In genomic region chr3:59502806-59503205, GRCh38 we compare ENCODE assay signal across 13 cellular contexts.
DNase-seq lines count a peak whose midpoint lies in the region; ATAC-seq, FAIRE-seq and TF ChIP-seq lines count a peak whose summit lies in the region.
"Had no signal": no experiment of that assay in that cellular context is flagged by ENCODE, and none has a peak within 500 bp of the region (broad histone marks: within the 10 kb centered on the region; RNA-seq: fewer than 3 reads in every experiment).

No MANE protein-coding gene starts in this region.

- no peak overlapping the region for H3K4me3 Mint-ChIP-seq in activated naive CD8-positive, alpha-beta T cell treated with anti-CD3 and anti-CD28 coated beads, Interleukin-2, amount 50 U/mL, for 24 hours
- H3K4me3 Mint-ChIP-seq in stimulated activated naive B cell treated with anti-CD40 and anti-IgM and Interleukin-4, amounts not matched to agents 10 μg/mL and 1 μg/mL and 100 μg/mL, for 72 hours: no peak overlapping the region

- H3K27me3 Mint-ChIP-seq in activated naive CD8-positive, alpha-beta T cell treated with anti-CD3 and anti-CD28 coated beads, Interleukin-2, amount 50 U/mL, for 24 hours: no peaks in the 10 kb centered on the region
- H3K27me3 Mint-ChIP-seq in stimulated activated naive B cell treated with anti-CD40 and anti-IgM and Interleukin-4, amounts not matched to agents 10 μg/mL and 1 μg/mL and 100 μg/mL, for 72 hours: peaks cover 0 to 3% of the 10 kb centered on the region in 2 donors

- no peak for TF ChIP-seq CTCF in AG10803 (conservative IDR thresholded peaks at IDR 0.05; ENCODE audit: low read length)

- H3K4me3 ChIP-seq in AG10803 (ENCODE audit: low read length): no peak overlapping the region
- H3K4me3 ChIP-seq: gastrocnemius medialis had no signal

- H3K27ac Mint-ChIP-seq in activated naive CD8-positive, alpha-beta T cell treated with anti-CD3 and anti-CD28 coated beads, Interleukin-2, amount 50 U/mL, for 24 hours: peak overlapping the region; percentile 76
- no peak overlapping the region for H3K27ac Mint-ChIP-seq in stimulated activated naive B cell treated with anti-CD40 and anti-IgM and Interleukin-4, amounts not matched to agents 10 μg/mL and 1 μg/mL and 100 μg/mL, for 72 hours

- no peaks in the 10 kb centered on the region for H3K36me3 Mint-ChIP-seq in activated naive CD8-positive, alpha-beta T cell treated with anti-CD3 and anti-CD28 coated beads, Interleukin-2, amount 50 U/mL, for 24 hours (ENCODE audit: low read depth)
- H3K36me3 Mint-ChIP-seq in stimulated activated naive B cell treated with anti-CD40 and anti-IgM and Interleukin-4, amounts not matched to agents 10 μg/mL and 1 μg/mL and 100 μg/mL, for 72 hours: no peaks in the 10 kb centered on the region

- FAIRE-seq in HTR-8/SVneo (lab: Jason Lieb, UNC): no peak

- peaks cover 15% of the 10 kb centered on the region for H3K4me1 Mint-ChIP-seq in activated naive CD8-positive, alpha-beta T cell treated with anti-CD3 and anti-CD28 coated beads, Interleukin-2, amount 50 U/mL, for 24 hours
- H3K4me1 Mint-ChIP-seq in stimulated activated naive B cell treated with anti-CD40 and anti-IgM and Interleukin-4, amounts not matched to agents 10 μg/mL and 1 μg/mL and 100 μg/mL, for 72 hours: no peaks in the 10 kb centered on the region

- H3K9me3 Mint-ChIP-seq in activated naive CD8-positive, alpha-beta T cell treated with anti-CD3 and anti-CD28 coated beads, Interleukin-2, amount 50 U/mL, for 24 hours: peaks cover 14% of the 10 kb centered on the region
- peaks cover 0 to 2% of the 10 kb centered on the region in 2 donors for H3K9me3 Mint-ChIP-seq in stimulated activated naive B cell treated with anti-CD40 and anti-IgM and Interleukin-4, amounts not matched to agents 10 μg/mL and 1 μg/mL and 100 μg/mL, for 72 hours

- ATAC-seq in activated naive CD8-positive, alpha-beta T cell treated with anti-CD3 and anti-CD28 coated beads, Interleukin-2, amount 50 U/mL, for 24 hours: peak; percentile 94
- no peak for ATAC-seq in stimulated activated naive B cell treated with anti-CD40 and anti-IgM and Interleukin-4, amounts not matched to agents 10 μg/mL and 1 μg/mL and 100 μg/mL, for 72 hours (replicated peaks)
- no peak for ATAC-seq in GM21737 (IDR thresholded peaks at IDR 0.05; ENCODE audit: unreplicated experiment)
- ATAC-seq: gastrocnemius medialis had no signal

- DNase-seq in AG10803 (ENCODE audit: low read depth) (peak; percentile 89), HTR-8/SVneo (ENCODE audit: insufficient read length, low spot score) (peak; percentile 3), non-pigmented ciliary epithelial cell (ENCODE audit: low read depth) (peak; percentile 65), CD1c-positive myeloid dendritic cell (ENCODE audit: extremely low spot score) (no peak), NCI-H1417 (lab: John Stamatoyannopoulos, UW) (no peak)
- peak; percentile 34 for DNase-seq in activated naive CD8-positive, alpha-beta T cell treated with anti-CD3 and anti-CD28 coated beads, Interleukin-2, amount 50 U/mL, for 24 hours
- no peak for DNase-seq in stimulated activated naive B cell treated with anti-CD40 and anti-IgM and Interleukin-4, amounts not matched to agents 10 μg/mL and 1 μg/mL and 100 μg/mL, for 72 hours
- DNase-seq: activated gamma-delta T cell treated with Interleukin-2 at 50 U/mL for 16 hours, DND-41, gastrocnemius medialis, NCI-H1694, SHP77 had no signal

Comparison
In these comparisons a context has a peak if more than half of its experiments do, and no peak if none do; other contexts are left out.
1. DNase-seq: peak in AG10803 (single experiment), HTR-8/SVneo (single experiment), activated naive CD8-positive, alpha-beta T cell treated with anti-CD3 and anti-CD28 coated beads, Interleukin-2, amount 50 U/mL, for 24 hours (single experiment) and non-pigmented ciliary epithelial cell (single experiment); none in CD1c-positive myeloid dendritic cell (single experiment), stimulated activated naive B cell treated with anti-CD40 and anti-IgM and Interleukin-4, amounts not matched to agents 10 μg/mL and 1 μg/mL and 100 μg/mL, for 72 hours (single experiment) and NCI-H1417 (0 of 3).